Comparison of ENCODE assay signal across 8 cellular contexts in the genomic region with DNA sequence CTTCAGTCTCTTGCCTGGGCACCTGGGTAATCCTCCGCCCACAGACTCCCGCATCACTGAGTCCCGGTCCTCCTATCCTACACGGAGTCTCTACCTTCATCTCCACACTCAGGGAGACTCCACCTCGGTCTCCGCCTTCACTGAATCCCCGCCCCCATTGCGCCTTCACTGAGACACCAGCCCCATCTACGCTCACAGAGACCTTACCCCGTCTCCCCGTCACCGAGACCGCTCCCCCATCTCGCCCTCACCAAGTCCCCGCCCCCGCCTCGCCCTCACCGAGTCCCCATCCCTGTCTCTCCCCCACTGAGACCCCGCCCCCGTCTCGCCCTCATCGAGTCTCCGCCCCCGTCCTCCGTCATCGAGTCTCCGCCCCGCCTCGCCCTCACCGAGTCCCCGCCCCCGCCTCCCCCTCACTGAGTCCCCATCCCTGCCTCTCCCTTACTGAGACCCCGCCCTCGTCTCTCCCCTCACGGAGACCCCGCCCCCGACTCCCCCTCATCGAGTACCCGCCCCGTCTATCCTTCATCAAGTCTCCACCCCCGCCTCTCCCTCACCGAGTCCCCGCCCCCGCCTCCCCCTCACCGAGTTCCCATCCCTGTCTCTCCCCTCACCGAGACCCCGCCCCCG.
A peak's percentile ranks its signal among the peaks of the same experiment; 100 is the strongest.
DNase-seq lines count a peak whose midpoint lies in the region; TF ChIP-seq lines count a peak whose summit lies in the region.

No MANE protein-coding gene starts in this region.

- no peaks in the 10 kb centered on the region for H3K27me3 Mint-ChIP-seq in nephron progenitor cell (ENCODE audit: low read depth, poor library complexity)

- H3K4me1 Mint-ChIP-seq in nephron progenitor cell, result peaks cover 46% of the 10 kb centered on the region

- H3K9me3 Mint-ChIP-seq in nephron progenitor cell, result peaks cover 4% of the 10 kb centered on the region

- TF ChIP-seq CTCF in foreskin fibroblast (IDR thresholded peaks at IDR 0.05; ENCODE audit: low read depth, low read length) (no peak), nephron progenitor cell (IDR thresholded peaks at IDR 0.05) (no peak)

- peak overlapping the region; percentile 88 for H3K27ac Mint-ChIP-seq in nephron progenitor cell

- DNase-seq in SIG-M5 treated with dmso at 0.1 percent for 504 hours (lab: John Stamatoyannopoulos, UW; ENCODE audit: unreplicated experiment) (peak; percentile 82), SIG-M5 (lab: John Stamatoyannopoulos, UW) (no peak), Kasumi-1 (lab: John Stamatoyannopoulos, UW) (peak; percentile 90 to 92), SHP77 treated with DMSO at 0.1 percent for 48 hours (lab: John Stamatoyannopoulos, UW) (peak; percentile 63), foreskin fibroblast (peak; percentile 93 to 97), nephron progenitor cell (peak; percentile 99)
- DNase-seq in activated gamma-delta T cell treated with anti-CD3 and anti-CD28 coated beads, Interleukin-2, amount 50 U/mL, for 16 hours (ENCODE audit: low read depth), result peak; percentile 89
- DNase-seq in stimulated activated naive CD4-positive, alpha-beta T cell (lab: John Stamatoyannopoulos, UW), result peak; percentile 93 to 100 (median 97)

- H3K36me3 Mint-ChIP-seq in nephron progenitor cell (ENCODE audit: low read depth), result peaks cover 4% of the 10 kb centered on the region

- H3K4me3 ChIP-seq in foreskin fibroblast (ENCODE audit: low read depth in 1 of 2, low read length in 2 of 2), result peak overlapping the region; percentile 62 to 69

- H3K4me3 Mint-ChIP-seq in nephron progenitor cell, result peak overlapping the region; percentile 83
